In genomic region chr7:11233871-11234270, GRCh38 we compare ENCODE assay signal across 32 cellular contexts.
"Had no signal": no experiment of that assay in that cellular context is flagged by ENCODE, and none has a peak within 500 bp of the region (broad histone marks: within the 10 kb centered on the region; RNA-seq: fewer than 3 reads in every experiment).

No MANE protein-coding gene starts in this region.

- H3K9me3 Mint-ChIP-seq: activated B cell treated with CpG ODN at 0.5 μM for 24 hours; activated CD4-positive, alpha-beta memory T cell treated with anti-CD3 and anti-CD28 coated beads, Interleukin-2, amount 10 ng/mL, durations not matched to agents 7 days and 5 days; activated CD4-positive, alpha-beta T cell treated with anti-CD3 and anti-CD28 coated beads, Interleukin-2, amount 10 ng/mL, durations not matched to agents 7 days and 5 days; activated naive CD4-positive, alpha-beta T cell treated with anti-CD3 and anti-CD28 coated beads, Interleukin-2, amount 10 ng/mL, durations not matched to agents 7 days and 5 days; activated naive CD4-positive, alpha-beta T cell treated with anti-CD3 and anti-CD28 coated beads, Interleukin-2, amount 50 U/mL, for 24 hours; activated naive CD8-positive, alpha-beta T cell treated with anti-CD3 and anti-CD28 coated beads, Interleukin-2, amount 10 ng/mL, durations not matched to agents 7 days and 5 days; activated naive CD8-positive, alpha-beta T cell treated with anti-CD3 and anti-CD28 coated beads, Interleukin-2, amount 50 U/mL, for 24 hours; activated T-cell treated with anti-CD3 and anti-CD28 coated beads, Interleukin-2, amount 50 U/mL, for 24 hours; activated T-helper 2 cell treated with anti-CD3 and anti-CD28 coated beads, Interferon-gamma antibody, Interleukin-2, Interleukin-4, amounts not matched to agents 10 μg/mL and 5 μg/mL and 100 μg/mL, durations not matched to agents 14 hours and 24 hours and 36 hours; T-helper 1 cell treated with Interleukin-12 subunit alpha and Interleukin-12 subunit beta and Interleukin-4 antibody, amounts not matched to agents 30 μg/mL and 1 μg/mL, for 36 hours; T-helper 2 cell treated with Interferon-gamma antibody and Interleukin-4, amounts not matched to agents 5 μg/mL and 100 μg/mL, for 36 hours had no signal

- H3K27ac Mint-ChIP-seq: activated B cell treated with CpG ODN at 0.5 μM for 24 hours; activated CD4-positive, alpha-beta memory T cell treated with anti-CD3 and anti-CD28 coated beads, Interleukin-2, amount 10 ng/mL, durations not matched to agents 7 days and 5 days; activated CD4-positive, alpha-beta T cell treated with anti-CD3 and anti-CD28 coated beads, Interleukin-2, amount 10 ng/mL, durations not matched to agents 7 days and 5 days; activated CD8-positive, alpha-beta memory T cell treated with anti-CD3 and anti-CD28 coated beads, Interleukin-2, amount 10 ng/mL, durations not matched to agents 7 days and 5 days; activated CD8-positive, alpha-beta T cell treated with anti-CD3 and anti-CD28 coated beads, Interleukin-2, amount 10 ng/mL, durations not matched to agents 7 days and 5 days; activated naive CD4-positive, alpha-beta T cell treated with anti-CD3 and anti-CD28 coated beads, Interleukin-2, amount 10 ng/mL, durations not matched to agents 7 days and 5 days; activated naive CD4-positive, alpha-beta T cell treated with anti-CD3 and anti-CD28 coated beads, Interleukin-2, amount 50 U/mL, for 24 hours; activated naive CD8-positive, alpha-beta T cell; activated naive CD8-positive, alpha-beta T cell treated with anti-CD3 and anti-CD28 coated beads, Interleukin-2, amount 10 ng/mL, durations not matched to agents 7 days and 5 days; activated naive CD8-positive, alpha-beta T cell treated with anti-CD3 and anti-CD28 coated beads, Interleukin-2, amount 50 U/mL, for 24 hours; activated T-cell treated with anti-CD3 and anti-CD28 coated beads, Interleukin-2, amount 50 U/mL, for 24 hours; activated T-helper 2 cell treated with anti-CD3 and anti-CD28 coated beads, Interferon-gamma antibody, Interleukin-2, Interleukin-4, amounts not matched to agents 10 μg/mL and 5 μg/mL and 100 μg/mL, durations not matched to agents 14 hours and 24 hours and 36 hours; T-helper 1 cell treated with Interleukin-12 subunit alpha and Interleukin-12 subunit beta and Interleukin-4 antibody, amounts not matched to agents 30 μg/mL and 1 μg/mL, for 36 hours; T-helper 2 cell treated with Interferon-gamma antibody and Interleukin-4, amounts not matched to agents 5 μg/mL and 100 μg/mL, for 36 hours had no signal

- H3K4me3 Mint-ChIP-seq: activated B cell treated with CpG ODN at 0.5 μM for 24 hours; activated CD4-positive, alpha-beta memory T cell treated with anti-CD3 and anti-CD28 coated beads, Interleukin-2, amount 10 ng/mL, durations not matched to agents 7 days and 5 days; activated CD4-positive, alpha-beta T cell treated with anti-CD3 and anti-CD28 coated beads, Interleukin-2, amount 10 ng/mL, durations not matched to agents 7 days and 5 days; activated CD8-positive, alpha-beta memory T cell treated with anti-CD3 and anti-CD28 coated beads, Interleukin-2, amount 10 ng/mL, durations not matched to agents 7 days and 5 days; activated CD8-positive, alpha-beta T cell treated with anti-CD3 and anti-CD28 coated beads, Interleukin-2, amount 10 ng/mL, durations not matched to agents 7 days and 5 days; activated naive CD4-positive, alpha-beta T cell treated with anti-CD3 and anti-CD28 coated beads, Interleukin-2, amount 10 ng/mL, durations not matched to agents 7 days and 5 days; activated naive CD4-positive, alpha-beta T cell treated with anti-CD3 and anti-CD28 coated beads, Interleukin-2, amount 50 U/mL, for 24 hours; activated naive CD8-positive, alpha-beta T cell; activated naive CD8-positive, alpha-beta T cell treated with anti-CD3 and anti-CD28 coated beads, Interleukin-2, amount 10 ng/mL, durations not matched to agents 7 days and 5 days; activated naive CD8-positive, alpha-beta T cell treated with anti-CD3 and anti-CD28 coated beads, Interleukin-2, amount 50 U/mL, for 24 hours; activated T-cell treated with anti-CD3 and anti-CD28 coated beads, Interleukin-2, amount 50 U/mL, for 24 hours; T-helper 1 cell treated with Interleukin-12 subunit alpha and Interleukin-12 subunit beta and Interleukin-4 antibody, amounts not matched to agents 30 μg/mL and 1 μg/mL, for 36 hours; T-helper 2 cell treated with Interferon-gamma antibody and Interleukin-4, amounts not matched to agents 5 μg/mL and 100 μg/mL, for 36 hours had no signal

- H3K4me1 Mint-ChIP-seq: activated B cell treated with CpG ODN at 0.5 μM for 24 hours; activated CD4-positive, alpha-beta memory T cell treated with anti-CD3 and anti-CD28 coated beads, Interleukin-2, amount 10 ng/mL, durations not matched to agents 7 days and 5 days; activated CD4-positive, alpha-beta T cell treated with anti-CD3 and anti-CD28 coated beads, Interleukin-2, amount 10 ng/mL, durations not matched to agents 7 days and 5 days; activated CD8-positive, alpha-beta memory T cell treated with anti-CD3 and anti-CD28 coated beads, Interleukin-2, amount 10 ng/mL, durations not matched to agents 7 days and 5 days; activated naive CD4-positive, alpha-beta T cell treated with anti-CD3 and anti-CD28 coated beads, Interleukin-2, amount 10 ng/mL, durations not matched to agents 7 days and 5 days; activated naive CD4-positive, alpha-beta T cell treated with anti-CD3 and anti-CD28 coated beads, Interleukin-2, amount 50 U/mL, for 24 hours; activated naive CD8-positive, alpha-beta T cell treated with anti-CD3 and anti-CD28 coated beads, Interleukin-2, amount 10 ng/mL, durations not matched to agents 7 days and 5 days; activated naive CD8-positive, alpha-beta T cell treated with anti-CD3 and anti-CD28 coated beads, Interleukin-2, amount 50 U/mL, for 24 hours had no signal

- H3K27me3 Mint-ChIP-seq: activated B cell treated with CpG ODN at 0.5 μM for 24 hours; activated CD4-positive, alpha-beta memory T cell treated with anti-CD3 and anti-CD28 coated beads, Interleukin-2, amount 10 ng/mL, durations not matched to agents 7 days and 5 days; activated naive CD4-positive, alpha-beta T cell treated with anti-CD3 and anti-CD28 coated beads, Interleukin-2, amount 10 ng/mL, durations not matched to agents 7 days and 5 days; activated naive CD8-positive, alpha-beta T cell treated with anti-CD3 and anti-CD28 coated beads, Interleukin-2, amount 10 ng/mL, durations not matched to agents 7 days and 5 days had no signal

- DNase-seq: activated B cell treated with CpG ODN at 0.5 μM for 24 hours; activated CD4-positive, alpha-beta memory T cell treated with anti-CD3 and anti-CD28 coated beads, Interleukin-2, amount 10 ng/mL, durations not matched to agents 7 days and 5 days; activated CD4-positive, alpha-beta T cell treated with anti-CD3 and anti-CD28 coated beads for 48 hours; activated CD4-positive, alpha-beta T cell treated with anti-CD3 and anti-CD28 coated beads, Interleukin-2, amount 10 ng/mL, durations not matched to agents 7 days and 5 days; activated CD4-positive, alpha-beta T cell treated with anti-CD3 and anti-CD28 coated beads, Interleukin-2, amount 50 U/mL, for 48 hours; activated CD4-positive, CD25-positive, alpha-beta regulatory T cell treated with anti-CD3 and anti-CD28 coated beads, Interleukin-2, amount 50 U/mL, for 72 hours; activated CD8-positive, alpha-beta memory T cell treated with anti-CD3 and anti-CD28 coated beads for 24 hours; activated CD8-positive, alpha-beta memory T cell treated with anti-CD3 and anti-CD28 coated beads, Interleukin-2, amount 10 ng/mL, durations not matched to agents 7 days and 5 days; activated CD8-positive, alpha-beta memory T cell treated with anti-CD3 and anti-CD28 coated beads, Interleukin-2, amount 50 U/mL, for 48 hours; activated CD8-positive, alpha-beta T cell treated with anti-CD3 and anti-CD28 coated beads, Interleukin-2, amount 10 ng/mL, durations not matched to agents 7 days and 5 days; activated effector memory CD4-positive, alpha-beta T cell treated with Interleukin-2 at 50 U/mL for 16 hours; activated gamma-delta T cell; activated naive CD4-positive, alpha-beta T cell treated with anti-CD3 and anti-CD28 coated beads, Interleukin-2, amount 10 ng/mL, durations not matched to agents 7 days and 5 days; activated naive CD4-positive, alpha-beta T cell treated with Interleukin-2 at 50 U/mL for 16 hours; activated naive CD8-positive, alpha-beta T cell treated with anti-CD3 and anti-CD28 coated beads, Interleukin-2, amount 10 ng/mL, durations not matched to agents 7 days and 5 days; activated naive CD8-positive, alpha-beta T cell treated with anti-CD3 and anti-CD28 coated beads, Interleukin-2, amount 50 U/mL, for 24 hours; activated T-cell treated with anti-CD3 and anti-CD28 coated beads, Interleukin-2, amount 50 U/mL, for 24 hours; activated T-cell treated with anti-CD3 and anti-CD28 coated beads, Interleukin-2, amount 50 U/mL, for 48 hours; aorta; body of pancreas; brain microvascular endothelial cell; central memory CD4-positive, alpha-beta T cell; T-helper 1 cell; T-helper 2 cell; T-helper 9 cell had no signal

- H3K4me1 ChIP-seq: body of pancreas, breast epithelium had no signal

- H3K36me3 ChIP-seq: brain microvascular endothelial cell, breast epithelium had no signal

- H3K27ac ChIP-seq: body of pancreas, brain microvascular endothelial cell, breast epithelium, VCaP had no signal

- H3K4me3 ChIP-seq: body of pancreas, breast epithelium had no signal

- ATAC-seq: activated CD8-positive, alpha-beta memory T cell treated with anti-CD3 and anti-CD28 coated beads, Interleukin-2, amount 10 ng/mL, durations not matched to agents 7 days and 5 days; activated CD8-positive, alpha-beta T cell treated with anti-CD3 and anti-CD28 coated beads, Interleukin-2, amount 10 ng/mL, durations not matched to agents 7 days and 5 days; activated naive CD8-positive, alpha-beta T cell treated with anti-CD3 and anti-CD28 coated beads, Interleukin-2, amount 50 U/mL, for 24 hours; body of pancreas had no signal

- H3K27me3 ChIP-seq: body of pancreas, brain microvascular endothelial cell, breast epithelium had no signal

- H3K36me3 Mint-ChIP-seq: activated CD8-positive, alpha-beta memory T cell treated with anti-CD3 and anti-CD28 coated beads, Interleukin-2, amount 10 ng/mL, durations not matched to agents 7 days and 5 days; activated naive CD4-positive, alpha-beta T cell treated with anti-CD3 and anti-CD28 coated beads, Interleukin-2, amount 10 ng/mL, durations not matched to agents 7 days and 5 days; activated naive CD4-positive, alpha-beta T cell treated with anti-CD3 and anti-CD28 coated beads, Interleukin-2, amount 50 U/mL, for 24 hours; activated naive CD8-positive, alpha-beta T cell; activated naive CD8-positive, alpha-beta T cell treated with anti-CD3 and anti-CD28 coated beads, Interleukin-2, amount 10 ng/mL, durations not matched to agents 7 days and 5 days had no signal
